ENCODE assay signal across 11 cellular contexts in the genomic region with DNA sequence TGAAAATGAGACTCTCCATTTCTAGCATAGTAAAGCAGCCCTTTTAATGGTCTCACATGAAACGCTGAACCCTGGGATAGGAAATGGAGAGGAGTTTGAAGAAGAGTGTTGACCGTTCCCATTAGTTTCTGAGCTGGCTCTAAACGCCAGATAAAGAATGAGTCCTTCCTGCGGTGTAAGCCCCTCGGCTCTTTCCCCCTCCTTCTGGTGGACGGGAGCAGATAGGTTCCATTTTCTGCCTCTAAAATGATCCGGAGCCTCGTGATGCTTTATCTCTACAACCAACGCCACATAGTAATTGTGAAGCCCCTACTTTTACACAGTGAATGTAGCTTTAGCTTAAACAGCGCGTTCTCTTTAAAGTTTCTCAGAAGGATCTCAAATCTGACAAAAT. TPM values are rescaled to one million over a fixed set of nuclear protein-coding genes. Genes with fewer than 3 reads are reported as not detected.
A peak's percentile ranks its signal among the peaks of the same experiment; 100 is the strongest.
DNase-seq lines count a peak whose midpoint lies in the region; ATAC-seq and TF ChIP-seq lines count a peak whose summit lies in the region.
"Had no signal": no experiment of that assay in that cellular context is flagged by ENCODE, and none has a peak within 500 bp of the region (broad histone marks: within the 10 kb centered on the region; RNA-seq: fewer than 3 reads in every experiment).

No MANE protein-coding gene starts in this region.

- DNase-seq in ELR (ENCODE audit: low read depth) (peak; percentile 13), NCI-H82 (lab: John Stamatoyannopoulos, UW) (peak; percentile 79), fibroblast of pulmonary artery (ENCODE audit: low read depth) (peak; percentile 32), osteocyte (ENCODE audit: extremely low spot score, unreplicated experiment) (no peak)
- DNase-seq in activated CD4-positive, CD25-positive, alpha-beta regulatory T cell (lab: John Stamatoyannopoulos, UW): no peak
- no peak for DNase-seq in T-helper 2 cell treated with Interferon-gamma antibody and Interleukin-4, amounts not matched to agents 5 μg/mL and 100 μg/mL, for 36 hours (ENCODE audit: low spot score)
- DNase-seq: activated naive CD4-positive, alpha-beta T cell treated with anti-CD3 and anti-CD28 coated beads, Interleukin-2, amount 10 ng/mL, durations not matched to agents 7 days and 5 days; COR-L47 had no signal

- H3K4me1 Mint-ChIP-seq in osteocyte (ENCODE audit: unreplicated experiment): peaks cover 15% of the 10 kb centered on the region
- H3K4me1 Mint-ChIP-seq in T-helper 2 cell treated with Interferon-gamma antibody and Interleukin-4, amounts not matched to agents 5 μg/mL and 100 μg/mL, for 36 hours (ENCODE audit: low read depth): peaks cover 3% of the 10 kb centered on the region

- no peak overlapping the region for H3K4me3 ChIP-seq in fibroblast of pulmonary artery (replicated peaks; ENCODE audit: low read depth, low read length)
- H3K4me3 ChIP-seq: lung had no signal

- peaks cover 37% of the 10 kb centered on the region for H3K27me3 Mint-ChIP-seq in osteocyte (ENCODE audit: unreplicated experiment)
- H3K27me3 Mint-ChIP-seq in T-helper 2 cell treated with Interferon-gamma antibody and Interleukin-4, amounts not matched to agents 5 μg/mL and 100 μg/mL, for 36 hours (ENCODE audit: low read depth): peaks cover 46% of the 10 kb centered on the region

- H3K36me3 Mint-ChIP-seq in osteocyte (ENCODE audit: unreplicated experiment): no peaks in the 10 kb centered on the region
- no peaks in the 10 kb centered on the region for H3K36me3 Mint-ChIP-seq in T-helper 2 cell treated with Interferon-gamma antibody and Interleukin-4, amounts not matched to agents 5 μg/mL and 100 μg/mL, for 36 hours (ENCODE audit: low read depth)
- H3K36me3 Mint-ChIP-seq: activated naive CD4-positive, alpha-beta T cell treated with anti-CD3 and anti-CD28 coated beads, Interleukin-2, amount 10 ng/mL, durations not matched to agents 7 days and 5 days had no signal

- ATAC-seq in GM18870 (IDR thresholded peaks at IDR 0.05; ENCODE audit: unreplicated experiment) (no peak), HG02870 (IDR thresholded peaks at IDR 0.05; ENCODE audit: unreplicated experiment) (no peak)

- no peak for TF ChIP-seq CTCF in fibroblast of pulmonary artery (IDR thresholded peaks at IDR 0.05; ENCODE audit: low read length, missing control alignments)
- TF ChIP-seq CTCF in osteocyte (IDR thresholded peaks at IDR 0.05): no peak

- H3K4me3 Mint-ChIP-seq in osteocyte (ENCODE audit: unreplicated experiment): peak overlapping the region; percentile 73
- H3K4me3 Mint-ChIP-seq in T-helper 2 cell treated with Interferon-gamma antibody and Interleukin-4, amounts not matched to agents 5 μg/mL and 100 μg/mL, for 36 hours: no peak overlapping the region

- no peak overlapping the region for H3K27ac Mint-ChIP-seq in osteocyte (ENCODE audit: unreplicated experiment)
- H3K27ac Mint-ChIP-seq in T-helper 2 cell treated with Interferon-gamma antibody and Interleukin-4, amounts not matched to agents 5 μg/mL and 100 μg/mL, for 36 hours: no peak overlapping the region
- H3K27ac Mint-ChIP-seq: activated naive CD4-positive, alpha-beta T cell treated with anti-CD3 and anti-CD28 coated beads, Interleukin-2, amount 10 ng/mL, durations not matched to agents 7 days and 5 days had no signal

- no peaks in the 10 kb centered on the region for H3K9me3 Mint-ChIP-seq in osteocyte (ENCODE audit: unreplicated experiment)
- H3K9me3 Mint-ChIP-seq in T-helper 2 cell treated with Interferon-gamma antibody and Interleukin-4, amounts not matched to agents 5 μg/mL and 100 μg/mL, for 36 hours: no peaks in the 10 kb centered on the region
- H3K9me3 Mint-ChIP-seq: activated naive CD4-positive, alpha-beta T cell treated with anti-CD3 and anti-CD28 coated beads, Interleukin-2, amount 10 ng/mL, durations not matched to agents 7 days and 5 days had no signal

RNA-seq across cellular contexts. Expression of a gene that starts 24.1 kb away (rescaled TPM):
- total RNA-seq in osteocyte: 36.3 and 39.3 TPM in 2 replicates

Comparison
In these comparisons a context has a peak if more than half of its experiments do, and no peak if none do; other contexts are left out.
1. DNase-seq: peak in ELR (single experiment), NCI-H82 (single experiment) and fibroblast of pulmonary artery (single experiment); none in osteocyte (single experiment), activated CD4-positive, CD25-positive, alpha-beta regulatory T cell (0 of 4) and T-helper 2 cell treated with Interferon-gamma antibody and Interleukin-4, amounts not matched to agents 5 μg/mL and 100 μg/mL, for 36 hours (single experiment).